26 cellular contexts compared by ENCODE assay signal in genomic region chr6:14806101-14806500, GRCh38.
"Had no signal": no experiment of that assay in that cellular context is flagged by ENCODE, and none has a peak within 500 bp of the region (broad histone marks: within the 10 kb centered on the region; RNA-seq: fewer than 3 reads in every experiment).

No MANE protein-coding gene starts in this region.

- H3K4me3 Mint-ChIP-seq: memory B cell; naive thymus-derived CD4-positive, alpha-beta T cell; natural killer cell treated with Interleukin-12 subunit alpha and Interleukin-12 subunit beta and Interleukin-15 and Interleukin-18, amount 100 ng/mL, for 72 hours; type B pancreatic cell had no signal

- H3K27me3 ChIP-seq: heart right ventricle, hepatocyte, ovary, stomach, testis, thyroid gland, uterus had no signal

- H3K9me3 Mint-ChIP-seq: natural killer cell treated with Interleukin-12 subunit alpha and Interleukin-12 subunit beta and Interleukin-15 and Interleukin-18, amount 100 ng/mL, for 72 hours had no signal

- H3K4me2 ChIP-seq: hepatocyte had no signal

- H3K4me3 ChIP-seq: heart right ventricle, hepatocyte, left ventricle myocardium inferior, lung, mucosa of descending colon, ovary, skin epidermis, stomach, testis, thyroid gland, uterus had no signal

- H3K27ac ChIP-seq: heart right ventricle, hepatocyte, left ventricle myocardium inferior, ovary, skin epidermis, testis, thyroid gland, uterus had no signal

- H3K9me3 ChIP-seq: left ventricle myocardium inferior, ovary, testis, thyroid gland, uterus had no signal

- H3K4me1 Mint-ChIP-seq: memory B cell; naive thymus-derived CD4-positive, alpha-beta T cell had no signal

- H3K79me2 ChIP-seq: hepatocyte had no signal

- ATAC-seq: heart right ventricle; mucosa of descending colon; naive thymus-derived CD4-positive, alpha-beta T cell; natural killer cell treated with Interleukin-12 subunit alpha and Interleukin-12 subunit beta and Interleukin-15 and Interleukin-18, amount 100 ng/mL, for 72 hours; right cardiac atrium; sciatic nerve; stimulated activated naive CD8-positive, alpha-beta T cell treated with anti-CD3 and anti-CD28 coated beads, Interleukin-15, Interleukin-2, amounts not matched to agents 100 U/mL and 50 U/mL, for 24 hours had no signal

- H3K36me3 ChIP-seq: heart right ventricle, left ventricle myocardium inferior, ovary, stomach, thyroid gland, uterus had no signal

- H2AFZ ChIP-seq: hepatocyte had no signal

- H3K36me3 Mint-ChIP-seq: natural killer cell treated with Interleukin-12 subunit alpha and Interleukin-12 subunit beta and Interleukin-15 and Interleukin-18, amount 100 ng/mL, for 72 hours; type B pancreatic cell had no signal

- H3K27ac Mint-ChIP-seq: memory B cell; naive thymus-derived CD4-positive, alpha-beta T cell; natural killer cell treated with Interleukin-12 subunit alpha and Interleukin-12 subunit beta and Interleukin-15 and Interleukin-18, amount 100 ng/mL, for 72 hours; progenitor cell of endocrine pancreas; type B pancreatic cell had no signal

- DNase-seq: heart right ventricle; islet precursor cell; left ventricle myocardium inferior; midbrain; mucosa of descending colon; naive thymus-derived CD4-positive, alpha-beta T cell; ovary; retina; right cardiac atrium; stimulated activated CD4-positive, alpha-beta T cell treated with anti-CD3 and anti-CD28 coated beads, Interleukin-12 subunit alpha, Interleukin-12 subunit beta, amount 100 ng/mL, for 4 hours; stimulated activated CD4-positive, alpha-beta T cell treated with anti-CD3 and anti-CD28 coated beads, Interleukin-15, amount 100 ng/mL, for 24 hours; stimulated activated CD4-positive, alpha-beta T cell treated with anti-CD3 and anti-CD28 coated beads, Interleukin-2, amount 100 ng/mL, for 24 hours; stimulated activated CD4-positive, alpha-beta T cell treated with anti-CD3 and anti-CD28 coated beads, Interleukin-4, amount 100 ng/mL, for 1 hour; stimulated activated naive CD8-positive, alpha-beta T cell treated with anti-CD3 and anti-CD28 coated beads, Interleukin-15, Interleukin-2, amounts not matched to agents 100 U/mL and 50 U/mL, for 24 hours; stomach; testis; thyroid gland; uterus had no signal
